Comparison of ENCODE assay signal across 8 cellular contexts in genomic region chr11:34840736-34841386, GRCh38.
DNase-seq lines count a peak whose midpoint lies in the region; ATAC-seq and TF ChIP-seq lines count a peak whose summit lies in the region.

No MANE protein-coding gene starts in this region.

- no peak overlapping the region for H3K4me2 ChIP-seq in neural progenitor cell

- H3K4me3 ChIP-seq in BE2C (ENCODE audit: low read depth, low read length) (no peak overlapping the region), choroid plexus epithelial cell (ENCODE audit: low read depth, low read length) (no peak overlapping the region), neural progenitor cell (no peak overlapping the region)

- no peak overlapping the region for H3K27ac ChIP-seq in neural progenitor cell

- ATAC-seq in GM18858 (IDR thresholded peaks at IDR 0.05; ENCODE audit: unreplicated experiment) (peak; percentile 86), HG03097 (IDR thresholded peaks at IDR 0.05; ENCODE audit: low FRiP score, unreplicated experiment) (peak; percentile 70)

- H3K9me3 ChIP-seq in BE2C (no peaks in the 10 kb centered on the region), neural progenitor cell (ENCODE audit: low read depth) (no peaks in the 10 kb centered on the region)

- peaks cover 2% of the 10 kb centered on the region for H3K27me3 Mint-ChIP-seq in neural progenitor cell (ENCODE audit: insufficient read depth, low read depth)

- H3K9ac ChIP-seq in neural progenitor cell: no peak overlapping the region

- no peaks in the 10 kb centered on the region for H3K4me1 ChIP-seq in BE2C
- peaks cover 6% of the 10 kb centered on the region for H3K4me1 ChIP-seq in neural progenitor cell

- H4K20me1 ChIP-seq in neural progenitor cell (ENCODE audit: low read depth): no peaks in the 10 kb centered on the region

- no peaks in the 10 kb centered on the region for H3F3A ChIP-seq in neural progenitor cell (ENCODE audit: low read depth)

- peaks cover 16% of the 10 kb centered on the region for H3K4me1 Mint-ChIP-seq in neural progenitor cell

- DNase-seq in BE2C: peak; percentile 15
- DNase-seq in OCI-M1 (lab: John Stamatoyannopoulos, UW): peak; percentile 77
- DNase-seq in choroid plexus epithelial cell (ENCODE audit: low read depth): peak; percentile 53
- DNase-seq in neural progenitor cell (ENCODE audit: low spot score): peak; percentile 46
- DNase-seq in NCI-H2081 treated with DMSO at 0.1 percent for 48 hours (lab: John Stamatoyannopoulos, UW): no peak
- DNase-seq in nucleus accumbens (lab: John Stamatoyannopoulos, UW): no peak

- H3K36me3 Mint-ChIP-seq in neural progenitor cell: no peaks in the 10 kb centered on the region

- H3K27me3 ChIP-seq in BE2C (no peaks in the 10 kb centered on the region), neural progenitor cell (no peaks in the 10 kb centered on the region)

- peak; percentile 60 for TF ChIP-seq CTCF in BE2C (IDR thresholded peaks at IDR 0.05; ENCODE audit: low read depth, low read length)
- peak; percentile 66 for TF ChIP-seq CTCF in choroid plexus epithelial cell (conservative IDR thresholded peaks at IDR 0.05; ENCODE audit: low read depth, low read length)
- peak; percentile 56 for TF ChIP-seq CTCF in neural progenitor cell (IDR thresholded peaks at IDR 0.05)

- H3K36me3 ChIP-seq in BE2C (no peaks in the 10 kb centered on the region), neural progenitor cell (no peaks in the 10 kb centered on the region)

- H3K27ac Mint-ChIP-seq in neural progenitor cell: no peak overlapping the region

- no peaks in the 10 kb centered on the region for H3K79me2 ChIP-seq in neural progenitor cell (ENCODE audit: low read depth)

- H3K9me3 Mint-ChIP-seq in neural progenitor cell: no peaks in the 10 kb centered on the region

- H2AFZ ChIP-seq in neural progenitor cell (replicated peaks): no peak overlapping the region

- no peak overlapping the region for H3K4me3 Mint-ChIP-seq in neural progenitor cell

Comparison
In these comparisons a context has a peak if more than half of its experiments do, and no peak if none do; other contexts are left out.
1. DNase-seq: peak in BE2C (single experiment), OCI-M1 (single experiment), choroid plexus epithelial cell (single experiment) and neural progenitor cell (single experiment); none in NCI-H2081 treated with DMSO at 0.1 percent for 48 hours (single experiment) and nucleus accumbens (0 of 56).
2. Peak in every context shown above with its lines, with median percentiles within 50 percentile points of each other: CTCF ChIP-seq.